In genomic region chr14:68133856-68134255, GRCh38 we compare ENCODE assay signal across 14 cellular contexts.
DNase-seq lines count a peak whose midpoint lies in the region; ATAC-seq and TF ChIP-seq lines count a peak whose summit lies in the region.
"Had no signal": no experiment of that assay in that cellular context is flagged by ENCODE, and none has a peak within 500 bp of the region (broad histone marks: within the 10 kb centered on the region; RNA-seq: fewer than 3 reads in every experiment).

No MANE protein-coding gene starts in this region.

- no peak overlapping the region for H3K27ac ChIP-seq in SK-N-SH (ENCODE audit: low read depth in 2 of 2, low read length in 1 of 2)
- H3K27ac ChIP-seq: 22Rv1; BLaER1 treated with 17β-estradiol and CSF1 and Interleukin-3, amounts not matched to agents 10 nM and 100 nM had no signal

- no peak for TF ChIP-seq RAD21 in SK-N-SH (IDR thresholded peaks at IDR 0.05; ENCODE audit: low read length)

- peaks cover 5% of the 10 kb centered on the region for H3K9me3 Mint-ChIP-seq in osteocyte (ENCODE audit: unreplicated experiment)
- H3K9me3 Mint-ChIP-seq: CD4-positive, CD25-positive, alpha-beta regulatory T cell had no signal

- no peak for DNase-seq in SK-N-SH
- DNase-seq in RPMI7951 (ENCODE audit: low read depth): peak; percentile 43
- peak; percentile 64 for DNase-seq in glomerular visceral epithelial cell (ENCODE audit: extremely low spot score)
- DNase-seq in osteocyte (ENCODE audit: extremely low spot score, unreplicated experiment): no peak
- DNase-seq in H7: no peak
- no peak for DNase-seq in kidney glomerular epithelial cell (lab: John Stamatoyannopoulos, UW)
- DNase-seq in NCI-H82 (lab: John Stamatoyannopoulos, UW): no peak
- DNase-seq: ACHN; CD4-positive, CD25-positive, alpha-beta regulatory T cell; DMS53 had no signal

- H3K27ac Mint-ChIP-seq in osteocyte (ENCODE audit: unreplicated experiment): no peak overlapping the region
- H3K27ac Mint-ChIP-seq: CD4-positive, CD25-positive, alpha-beta regulatory T cell had no signal

- H3K9me3 ChIP-seq in SK-N-SH: no peaks in the 10 kb centered on the region
- H3K9me3 ChIP-seq: BLaER1 treated with 17β-estradiol and CSF1 and Interleukin-3, amounts not matched to agents 10 nM and 100 nM had no signal

- no peaks in the 10 kb centered on the region for H3K9me2 ChIP-seq in SK-N-SH

- no peaks in the 10 kb centered on the region for H3K79me2 ChIP-seq in SK-N-SH (ENCODE audit: insufficient read depth)

- H3K27me3 ChIP-seq in SK-N-SH (ENCODE audit: insufficient read depth) (no peaks in the 10 kb centered on the region), H7 (ENCODE audit: control insufficient read depth, insufficient read depth, low read length) (no peaks in the 10 kb centered on the region)
- H3K27me3 ChIP-seq: BLaER1 treated with 17β-estradiol and CSF1 and Interleukin-3, amounts not matched to agents 10 nM and 100 nM had no signal

- H3K4me3 ChIP-seq in SK-N-SH (ENCODE audit: low read depth in 2 of 2, low read length in 1 of 2) (no peak overlapping the region), H7 (ENCODE audit: insufficient read depth, low read depth, low read length) (no peak overlapping the region)
- H3K4me3 ChIP-seq: BLaER1 treated with 17β-estradiol and CSF1 and Interleukin-3, amounts not matched to agents 10 nM and 100 nM had no signal

- H3K4me1 ChIP-seq in SK-N-SH (ENCODE audit: control insufficient read depth in 1 of 2, insufficient read depth in 2 of 2, low read depth in 1 of 2, low read length in 1 of 2): peaks cover 6 to 24% of the 10 kb centered on the region in 2 experiments

- CTCF ChIA-PET in SK-N-SH (lab: Yijun Ruan, JAX): interaction anchor here (1.2 kb wide), 1 partner anchor 10 kb away, joined by 3 read pairs; no protein-coding TSS in a partner anchor

- H3K4me1 Mint-ChIP-seq in osteocyte (ENCODE audit: unreplicated experiment): peaks cover 46% of the 10 kb centered on the region

- TF ChIP-seq CTCF in SK-N-SH (IDR thresholded peaks at IDR 0.05) (no peak), osteocyte (IDR thresholded peaks at IDR 0.05) (no peak)

- POLR2A ChIA-PET in SK-N-SH (lab: Yijun Ruan, JAX): no interaction called here

- H3K4me3 Mint-ChIP-seq in osteocyte (ENCODE audit: unreplicated experiment): no peak overlapping the region
- H3K4me3 Mint-ChIP-seq: CD4-positive, CD25-positive, alpha-beta regulatory T cell had no signal

- no peak overlapping the region for H2AFZ ChIP-seq in SK-N-SH (ENCODE audit: low read depth)

- H3K4me2 ChIP-seq in SK-N-SH: no peak overlapping the region
- H3K4me2 ChIP-seq: BLaER1 treated with 17β-estradiol and CSF1 and Interleukin-3, amounts not matched to agents 10 nM and 100 nM had no signal

- no peak for TF ChIP-seq EP300 in SK-N-SH (IDR thresholded peaks at IDR 0.05; ENCODE audit: borderline replicate concordance in 1 of 2, low read depth in 1 of 2, low read length in 1 of 2)

- no peaks in the 10 kb centered on the region for H3K36me3 Mint-ChIP-seq in osteocyte (ENCODE audit: unreplicated experiment)
- H3K36me3 Mint-ChIP-seq: CD4-positive, CD25-positive, alpha-beta regulatory T cell had no signal

- H3K27me3 Mint-ChIP-seq in osteocyte (ENCODE audit: unreplicated experiment): no peaks in the 10 kb centered on the region
- H3K27me3 Mint-ChIP-seq: CD4-positive, CD25-positive, alpha-beta regulatory T cell had no signal

- H4K20me1 ChIP-seq in SK-N-SH (ENCODE audit: insufficient read depth): no peaks in the 10 kb centered on the region
- H4K20me1 ChIP-seq: BLaER1 treated with 17β-estradiol and CSF1 and Interleukin-3, amounts not matched to agents 10 nM and 100 nM had no signal

- H3F3A ChIP-seq in SK-N-SH (replicated peaks; ENCODE audit: insufficient read depth): peaks cover 13% of the 10 kb centered on the region

- ATAC-seq in SK-N-SH treated with all-trans-retinoic acid at 6 μM for 48 hours: no peak
- ATAC-seq: HCT116 had no signal

- H3K36me3 ChIP-seq in SK-N-SH (replicated peaks in 1 of 2; ENCODE audit: control insufficient read depth in 1 of 2, insufficient read depth in 2 of 2, low read length in 1 of 2) (no peaks in the 10 kb centered on the region), H7 (replicated peaks; ENCODE audit: control insufficient read depth, insufficient read depth, low read length) (no peaks in the 10 kb centered on the region)
- H3K36me3 ChIP-seq: BLaER1 treated with 17β-estradiol and CSF1 and Interleukin-3, amounts not matched to agents 10 nM and 100 nM had no signal

- H3K9ac ChIP-seq in SK-N-SH: no peak overlapping the region
- H3K9ac ChIP-seq: BLaER1 treated with 17β-estradiol and CSF1 and Interleukin-3, amounts not matched to agents 10 nM and 100 nM had no signal

- whole genome bisulfite sequencing in SK-N-SH (ENCODE audit: low lambda C conversion rate): 87% methylated on average over 4 of the region's 4 CpGs

TF ChIP-seq in SK-N-SH, 30 proteins besides CTCF, POLR2A, EP300 and RAD21:
- TF ChIP-seq FOXJ3 (CRISPR knock-in tag; IDR thresholded peaks at IDR 0.05) (no peak), PBX3 (IDR thresholded peaks at IDR 0.05) (peak; percentile 42; the same call in 1 of the 2 replicates)

TF ChIP-seq in SK-N-SH treated with all-trans-retinoic acid at 6 μM for 48 hours, 23 proteins besides CTCF, POLR2A, EP300 and RAD21:
- no peak for TF ChIP-seq ISL1 (CRISPR knock-in tag; IDR thresholded peaks at IDR 0.05)
- TF ChIP-seq TCF4 (CRISPR knock-in tag; IDR thresholded peaks at IDR 0.05; ENCODE audit: borderline replicate concordance): no peak
- TF ChIP-seq BACH2 (CRISPR knock-in tag; IDR thresholded peaks at IDR 0.05; ENCODE audit: borderline replicate concordance): no peak

Comparison
In these comparisons a context has a peak if more than half of its experiments do, and no peak if none do; other contexts are left out.
1. DNase-seq: peak in RPMI7951 (single experiment) and glomerular visceral epithelial cell (single experiment); none in SK-N-SH (single experiment), osteocyte (single experiment), H7 (single experiment), kidney glomerular epithelial cell (single experiment) and NCI-H82 (single experiment).